In genomic region chr2:20728114-20728758, GRCh38 we compare ENCODE assay signal across 13 cellular contexts.
DNase-seq lines count a peak whose midpoint lies in the region; ATAC-seq, FAIRE-seq and TF ChIP-seq lines count a peak whose summit lies in the region.
"Had no signal": no experiment of that assay in that cellular context is flagged by ENCODE, and none has a peak within 500 bp of the region (broad histone marks: within the 10 kb centered on the region; RNA-seq: fewer than 3 reads in every experiment).

No MANE protein-coding gene starts in this region.

- H3K27me3 Mint-ChIP-seq in activated CD8-positive, alpha-beta memory T cell treated with anti-CD3 and anti-CD28 coated beads, Interleukin-2, amount 10 ng/mL, durations not matched to agents 7 days and 5 days, result no peaks in the 10 kb centered on the region
- H3K27me3 Mint-ChIP-seq: CD4-positive, alpha-beta T cell had no signal

- H3K36me3 Mint-ChIP-seq in activated CD8-positive, alpha-beta memory T cell treated with anti-CD3 and anti-CD28 coated beads, Interleukin-2, amount 10 ng/mL, durations not matched to agents 7 days and 5 days, result peaks cover 21% of the 10 kb centered on the region

- no peak for DNase-seq in H54 (ENCODE audit: insufficient read length, low spot score)
- DNase-seq in SK-N-DZ (ENCODE audit: low spot score), result peak; percentile 12
- DNase-seq in myocyte (ENCODE audit: low read depth), result peak; percentile 9
- DNase-seq in T-helper 9 cell, result no peak
- DNase-seq in NCI-H187 treated with DMSO at 0.1 percent for 48 hours (lab: John Stamatoyannopoulos, UW), result no peak
- DNase-seq in activated CD8-positive, alpha-beta memory T cell treated with anti-CD3 and anti-CD28 coated beads, Interleukin-2, amount 10 ng/mL, durations not matched to agents 7 days and 5 days, result no peak
- DNase-seq: activated naive CD4-positive, alpha-beta T cell treated with anti-CD3 and anti-CD28 coated beads for 36 hours; CD4-positive, alpha-beta T cell; MG63; thyroid gland had no signal

- ATAC-seq in GM21723 (IDR thresholded peaks at IDR 0.05; ENCODE audit: unreplicated experiment), result no peak
- no peak for ATAC-seq in activated CD8-positive, alpha-beta memory T cell treated with anti-CD3 and anti-CD28 coated beads, Interleukin-2, amount 10 ng/mL, durations not matched to agents 7 days and 5 days
- ATAC-seq: activated CD4-positive, CD25-positive, alpha-beta regulatory T cell treated with anti-CD3 and anti-CD28 coated beads, Interleukin-2, amount 50 U/mL, for 24 hours had no signal

- H3K4me1 Mint-ChIP-seq in activated CD8-positive, alpha-beta memory T cell treated with anti-CD3 and anti-CD28 coated beads, Interleukin-2, amount 10 ng/mL, durations not matched to agents 7 days and 5 days, result no peaks in the 10 kb centered on the region

- CTCF ChIA-PET in activated CD8-positive, alpha-beta memory T cell treated with anti-CD3 and anti-CD28 coated beads, Interleukin-2, amount 10 ng/mL, durations not matched to agents 7 days and 5 days (lab: Charles Lee), result no interaction called here

- H3K27ac Mint-ChIP-seq in activated CD8-positive, alpha-beta memory T cell treated with anti-CD3 and anti-CD28 coated beads, Interleukin-2, amount 10 ng/mL, durations not matched to agents 7 days and 5 days, result no peak overlapping the region
- H3K27ac Mint-ChIP-seq: activated naive CD4-positive, alpha-beta T cell treated with anti-CD3 and anti-CD28 coated beads for 36 hours; CD4-positive, alpha-beta T cell had no signal

- no peaks in the 10 kb centered on the region for H3K9me3 Mint-ChIP-seq in activated CD8-positive, alpha-beta memory T cell treated with anti-CD3 and anti-CD28 coated beads, Interleukin-2, amount 10 ng/mL, durations not matched to agents 7 days and 5 days (ENCODE audit: low read depth)
- H3K9me3 Mint-ChIP-seq: activated naive CD4-positive, alpha-beta T cell treated with anti-CD3 and anti-CD28 coated beads for 36 hours; CD4-positive, alpha-beta T cell had no signal

- H3K4me3 Mint-ChIP-seq in activated CD8-positive, alpha-beta memory T cell treated with anti-CD3 and anti-CD28 coated beads, Interleukin-2, amount 10 ng/mL, durations not matched to agents 7 days and 5 days, result no peak overlapping the region
- H3K4me3 Mint-ChIP-seq: activated naive CD4-positive, alpha-beta T cell treated with anti-CD3 and anti-CD28 coated beads for 36 hours; CD4-positive, alpha-beta T cell had no signal

- peak; percentile 30 for FAIRE-seq in H54 (lab: Jason Lieb, UNC)
- FAIRE-seq in endometrium (lab: Jason Lieb, UNC), result peak; percentile 12

- no peak for TF ChIP-seq POLR2A in H54 (IDR thresholded peaks at IDR 0.05; ENCODE audit: low read depth, low read length)

Comparison
In these comparisons a context has a peak if more than half of its experiments do, and no peak if none do; other contexts are left out.
1. DNase-seq: peak in SK-N-DZ (single experiment) and myocyte (single experiment); none in H54 (single experiment), T-helper 9 cell (single experiment), NCI-H187 treated with DMSO at 0.1 percent for 48 hours (single experiment) and activated CD8-positive, alpha-beta memory T cell treated with anti-CD3 and anti-CD28 coated beads, Interleukin-2, amount 10 ng/mL, durations not matched to agents 7 days and 5 days (single experiment).